Comparison of ENCODE assay signal across 1 cellular context in the genomic region with DNA sequence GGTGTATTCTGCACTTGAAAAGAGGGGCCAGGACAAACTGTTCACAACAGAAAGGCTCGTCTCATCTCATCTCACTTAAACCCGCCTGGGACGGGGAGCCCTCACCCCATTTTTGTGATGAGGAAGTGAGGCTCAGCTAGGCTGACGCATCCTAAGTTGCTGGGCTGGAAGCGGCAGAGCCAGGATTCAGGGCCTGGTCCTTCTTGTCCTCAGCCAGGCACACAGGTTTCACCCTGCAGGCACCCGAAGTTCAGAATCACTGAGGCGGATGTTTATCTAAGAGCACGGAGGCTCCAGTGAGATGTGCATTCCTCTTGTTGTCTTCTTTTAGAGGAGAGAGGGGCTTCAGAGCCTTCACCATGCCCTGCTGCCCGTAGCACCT.
TF ChIP-seq lines count a peak whose summit lies in the region.

No MANE protein-coding gene starts in this region.

TF ChIP-seq in SK-N-SH treated with all-trans-retinoic acid at 6 μM for 48 hours, 23 proteins besides CTCF, POLR2A, EP300 and RAD21 (continued from another document):
- TF ChIP-seq TSHZ2 (CRISPR knock-in tag; IDR thresholded peaks at IDR 0.05) (no peak), ARNTL (CRISPR knock-in tag; IDR thresholded peaks at IDR 0.05; ENCODE audit: borderline replicate concordance, low read depth) (no peak), PATZ1 (CRISPR knock-in tag; IDR thresholded peaks at IDR 0.05; ENCODE audit: borderline replicate concordance) (no peak), ZFP30 (CRISPR knock-in tag; IDR thresholded peaks at IDR 0.05) (no peak), ZC3H10 (CRISPR knock-in tag; IDR thresholded peaks at IDR 0.05) (no peak), ESRRG (CRISPR knock-in tag; IDR thresholded peaks at IDR 0.05) (no peak), BACH2 (CRISPR knock-in tag; IDR thresholded peaks at IDR 0.05; ENCODE audit: borderline replicate concordance) (no peak), SNAI2 (CRISPR knock-in tag; IDR thresholded peaks at IDR 0.05) (no peak)
- TF ChIP-seq, protein P1, sequence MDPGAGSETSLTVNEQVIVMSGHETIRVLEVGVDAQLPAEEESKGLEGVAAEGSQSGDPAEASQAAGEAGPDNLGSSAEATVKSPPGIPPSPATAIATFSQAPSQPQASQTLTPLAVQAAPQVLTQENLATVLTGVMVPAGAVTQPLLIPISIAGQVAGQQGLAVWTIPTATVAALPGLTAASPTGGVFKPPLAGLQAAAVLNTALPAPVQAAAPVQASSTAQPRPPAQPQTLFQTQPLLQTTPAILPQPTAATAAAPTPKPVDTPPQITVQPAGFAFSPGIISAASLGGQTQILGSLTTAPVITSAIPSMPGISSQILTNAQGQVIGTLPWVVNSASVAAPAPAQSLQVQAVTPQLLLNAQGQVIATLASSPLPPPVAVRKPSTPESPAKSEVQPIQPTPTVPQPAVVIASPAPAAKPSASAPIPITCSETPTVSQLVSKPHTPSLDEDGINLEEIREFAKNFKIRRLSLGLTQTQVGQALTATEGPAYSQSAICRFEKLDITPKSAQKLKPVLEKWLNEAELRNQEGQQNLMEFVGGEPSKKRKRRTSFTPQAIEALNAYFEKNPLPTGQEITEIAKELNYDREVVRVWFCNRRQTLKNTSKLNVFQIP (CRISPR knock-in tag; IDR thresholded peaks at IDR 0.05; ENCODE audit: borderline replicate concordance, low read depth) = no peak
